Comparison of ENCODE assay signal across 16 cellular contexts in genomic region chr2:8315766-8316165, GRCh38.
A peak's percentile ranks its signal among the peaks of the same experiment; 100 is the strongest.
DNase-seq lines count a peak whose midpoint lies in the region; ATAC-seq and TF ChIP-seq lines count a peak whose summit lies in the region.
"Had no signal": no experiment of that assay in that cellular context is flagged by ENCODE, and none has a peak within 500 bp of the region (broad histone marks: within the 10 kb centered on the region; RNA-seq: fewer than 3 reads in every experiment).

No MANE protein-coding gene starts in this region.

- H3K4me3 Mint-ChIP-seq in WTC11: no peak overlapping the region

- no peak overlapping the region for H3K27ac ChIP-seq in right atrium auricular region
- H3K27ac ChIP-seq in vagina: no peak overlapping the region
- H3K27ac ChIP-seq: cardiac muscle cell, skin epidermis, uterus had no signal

- no peaks in the 10 kb centered on the region for H3K9me3 ChIP-seq in right atrium auricular region
- H3K9me3 ChIP-seq in vagina: no peaks in the 10 kb centered on the region
- H3K9me3 ChIP-seq: uterus had no signal

- DNase-seq in left cardiac atrium (peak; percentile 33), right atrium auricular region (ENCODE audit: low spot score) (no peak), WTC11 (ENCODE audit: low spot score) (peak; percentile 46), iPS DF 19.7 (ENCODE audit: low read depth, low spot score) (peak; percentile 7), vagina (ENCODE audit: extremely low spot score in 2 of 2) (peak; percentile 52 to 69), T-helper 9 cell (no peak)
- DNase-seq: activated effector memory CD4-positive, alpha-beta T cell treated with Interleukin-2 at 50 U/mL for 16 hours; EL; NCI-H1092; NCI-H524 treated with DMSO at 0.1 percent for 48 hours; SIG-M5; uterus had no signal

- peaks cover 22% of the 10 kb centered on the region for H3K4me1 Mint-ChIP-seq in WTC11

- no peak for TF ChIP-seq CTCF in right atrium auricular region (IDR thresholded peaks at IDR 0.05)
- TF ChIP-seq CTCF in WTC11 (IDR thresholded peaks at IDR 0.05): no peak
- no peak for TF ChIP-seq CTCF in vagina (IDR thresholded peaks at IDR 0.05)

- H3K4me3 ChIP-seq in right atrium auricular region (no peak overlapping the region), vagina (no peak overlapping the region)
- H3K4me3 ChIP-seq: cardiac muscle cell, skin epidermis, uterus had no signal

- ATAC-seq in left cardiac atrium: peak in 1 of 2 donors; percentile 32
- peak; percentile 90 for ATAC-seq in WTC11
- no peak for ATAC-seq in GM19455 (IDR thresholded peaks at IDR 0.05; ENCODE audit: unreplicated experiment)
- ATAC-seq in HG03095 (IDR thresholded peaks at IDR 0.05; ENCODE audit: unreplicated experiment): no peak

- intact Hi-C loops in left cardiac atrium (cut with DNase I) (no loop called here), vagina (cut with DNase I) (no loop called here)

- CTCF ChIA-PET in WTC11 (lab: Charles Lee): interaction anchor here (1.8 kb wide), 1 partner anchor 31 kb away, joined by 6 read pairs; no protein-coding TSS in a partner anchor

- peaks cover 19% of the 10 kb centered on the region for H3K9me3 Mint-ChIP-seq in WTC11

- no peaks in the 10 kb centered on the region for H3K27me3 Mint-ChIP-seq in WTC11 (ENCODE audit: low read depth)

- H3K27me3 ChIP-seq in right atrium auricular region: no peaks in the 10 kb centered on the region
- H3K27me3 ChIP-seq in vagina: no peaks in the 10 kb centered on the region
- H3K27me3 ChIP-seq: cardiac muscle cell, uterus had no signal

- H3K4me1 ChIP-seq in right atrium auricular region (peaks cover 0 to 5% of the 10 kb centered on the region in 2 donors), vagina (no peaks in the 10 kb centered on the region)
- H3K4me1 ChIP-seq: uterus had no signal

- no peaks in the 10 kb centered on the region for H3K36me3 Mint-ChIP-seq in WTC11

- no peak overlapping the region for H3K27ac Mint-ChIP-seq in WTC11

- no peak for TF ChIP-seq POLR2A in vagina (IDR thresholded peaks at IDR 0.05)

- H3K36me3 ChIP-seq in right atrium auricular region (no peaks in the 10 kb centered on the region), vagina (no peaks in the 10 kb centered on the region)
- H3K36me3 ChIP-seq: cardiac muscle cell, uterus had no signal

- POLR2A ChIA-PET in WTC11 (lab: Charles Lee): no interaction called here

TF ChIP-seq in WTC11, 78 proteins besides CTCF, POLR2A, EP300 and RAD21:
- TF ChIP-seq, protein P1, sequence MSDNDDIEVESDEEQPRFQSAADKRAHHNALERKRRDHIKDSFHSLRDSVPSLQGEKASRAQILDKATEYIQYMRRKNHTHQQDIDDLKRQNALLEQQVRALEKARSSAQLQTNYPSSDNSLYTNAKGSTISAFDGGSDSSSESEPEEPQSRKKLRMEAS (CRISPR knock-in tag; IDR thresholded peaks at IDR 0.05): no peak
- TF ChIP-seq RORB (CRISPR knock-in tag; IDR thresholded peaks at IDR 0.05): no peak
- TF ChIP-seq, protein P2, sequence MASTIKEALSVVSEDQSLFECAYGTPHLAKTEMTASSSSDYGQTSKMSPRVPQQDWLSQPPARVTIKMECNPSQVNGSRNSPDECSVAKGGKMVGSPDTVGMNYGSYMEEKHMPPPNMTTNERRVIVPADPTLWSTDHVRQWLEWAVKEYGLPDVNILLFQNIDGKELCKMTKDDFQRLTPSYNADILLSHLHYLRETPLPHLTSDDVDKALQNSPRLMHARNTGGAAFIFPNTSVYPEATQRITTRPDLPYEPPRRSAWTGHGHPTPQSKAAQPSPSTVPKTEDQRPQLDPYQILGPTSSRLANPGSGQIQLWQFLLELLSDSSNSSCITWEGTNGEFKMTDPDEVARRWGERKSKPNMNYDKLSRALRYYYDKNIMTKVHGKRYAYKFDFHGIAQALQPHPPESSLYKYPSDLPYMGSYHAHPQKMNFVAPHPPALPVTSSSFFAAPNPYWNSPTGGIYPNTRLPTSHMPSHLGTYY (CRISPR knock-in tag; IDR thresholded peaks at IDR 0.05): no peak
- TF ChIP-seq, protein P3, sequence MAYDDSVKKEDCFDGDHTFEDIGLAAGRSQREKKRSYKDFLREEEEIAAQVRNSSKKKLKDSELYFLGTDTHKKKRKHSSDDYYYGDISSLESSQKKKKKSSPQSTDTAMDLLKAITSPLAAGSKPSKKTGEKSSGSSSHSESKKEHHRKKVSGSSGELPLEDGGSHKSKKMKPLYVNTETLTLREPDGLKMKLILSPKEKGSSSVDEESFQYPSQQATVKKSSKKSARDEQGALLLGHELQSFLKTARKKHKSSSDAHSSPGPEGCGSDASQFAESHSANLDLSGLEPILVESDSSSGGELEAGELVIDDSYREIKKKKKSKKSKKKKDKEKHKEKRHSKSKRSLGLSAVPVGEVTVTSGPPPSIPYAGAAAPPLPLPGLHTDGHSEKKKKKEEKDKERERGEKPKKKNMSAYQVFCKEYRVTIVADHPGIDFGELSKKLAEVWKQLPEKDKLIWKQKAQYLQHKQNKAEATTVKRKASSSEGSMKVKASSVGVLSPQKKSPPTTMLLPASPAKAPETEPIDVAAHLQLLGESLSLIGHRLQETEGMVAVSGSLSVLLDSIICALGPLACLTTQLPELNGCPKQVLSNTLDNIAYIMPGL (CRISPR knock-in tag; IDR thresholded peaks at IDR 0.05): no peak
- no peak for TF ChIP-seq RELA (CRISPR knock-in tag; IDR thresholded peaks at IDR 0.05; ENCODE audit: borderline replicate concordance)
- no peak for TF ChIP-seq IRF2 (CRISPR knock-in tag; IDR thresholded peaks at IDR 0.05; ENCODE audit: borderline replicate concordance, low read depth)
- TF ChIP-seq TEAD4 (CRISPR knock-in tag; IDR thresholded peaks at IDR 0.05): no peak
- TF ChIP-seq ARID4B (CRISPR knock-in tag; IDR thresholded peaks at IDR 0.05; ENCODE audit: borderline replicate concordance): no peak
- no peak for TF ChIP-seq PREB (CRISPR knock-in tag; IDR thresholded peaks at IDR 0.05; ENCODE audit: borderline replicate concordance)
- no peak for TF ChIP-seq PRRX2 (CRISPR knock-in tag; IDR thresholded peaks at IDR 0.05)
- TF ChIP-seq ZNF423 (CRISPR knock-in tag; IDR thresholded peaks at IDR 0.05): no peak
- no peak for TF ChIP-seq ETV6 (CRISPR knock-in tag; IDR thresholded peaks at IDR 0.05)
- TF ChIP-seq FOXK1 (CRISPR knock-in tag; IDR thresholded peaks at IDR 0.05): no peak
- no peak for TF ChIP-seq ZNF416 (CRISPR knock-in tag; IDR thresholded peaks at IDR 0.05)
- no peak for TF ChIP-seq SP1 (CRISPR knock-in tag; conservative IDR thresholded peaks at IDR 0.05)

Comparison
In these comparisons a context has a peak if more than half of its experiments do, and no peak if none do; other contexts are left out.
1. DNase-seq: peak in left cardiac atrium (single experiment), WTC11 (single experiment), iPS DF 19.7 (single experiment) and vagina (2 of 2); none in right atrium auricular region (single experiment) and T-helper 9 cell (single experiment).